ENCODE assay signal across 9 cellular contexts in genomic region chr2:214830794-214831346, GRCh38. TPM values are rescaled to one million over a fixed set of nuclear protein-coding genes. Genes with fewer than 3 reads are reported as not detected.
DNase-seq lines count a peak whose midpoint lies in the region; ATAC-seq, FAIRE-seq and TF ChIP-seq lines count a peak whose summit lies in the region.
"Had no signal": no experiment of that assay in that cellular context is flagged by ENCODE, and none has a peak within 500 bp of the region (broad histone marks: within the 10 kb centered on the region; RNA-seq: fewer than 3 reads in every experiment).

No MANE protein-coding gene starts in this region.

- ATAC-seq in HG02852 (IDR thresholded peaks at IDR 0.05; ENCODE audit: unreplicated experiment), result no peak

- DNase-seq in AG08396 (ENCODE audit: low spot score) (peak; percentile 24), GM12892 (ENCODE audit: insufficient read length) (no peak), NCI-H82 treated with DMSO at 0.1 percent for 48 hours (lab: John Stamatoyannopoulos, UW; ENCODE audit: unreplicated experiment) (peak; percentile 31), fibroblast of the conjunctiva (ENCODE audit: low read depth) (peak; percentile 8), NOMO-1 treated with DMSO at 0.1 percent for 48 hours (lab: John Stamatoyannopoulos, UW; ENCODE audit: unreplicated experiment) (no peak), DMS79 treated with DMSO at 0.1 percent for 48 hours (lab: John Stamatoyannopoulos, UW) (no peak), GM19240 (ENCODE audit: insufficient read length, low spot score) (no peak)
- DNase-seq: NCI-H1092 treated with DMSO at 0.1 percent for 48 hours had no signal

- no peak for TF ChIP-seq POLR2A in GM12892 (IDR thresholded peaks at IDR 0.05; ENCODE audit: low read depth, low read length)

- peak; percentile 17 for FAIRE-seq in GM12892 (lab: Jason Lieb, UNC)

RNA-seq across cellular contexts. Expression of gene BARD1, which starts 21.4 kb away (rescaled TPM):
- polyA plus RNA-seq in GM12892 (2012; ENCODE audit: missing spikeins), result 11.7 TPM

Comparison
In these comparisons a context has a peak if more than half of its experiments do, and no peak if none do; other contexts are left out.
1. DNase-seq: peak in AG08396 (single experiment), NCI-H82 treated with DMSO at 0.1 percent for 48 hours (single experiment) and fibroblast of the conjunctiva (single experiment); none in GM12892 (single experiment), NOMO-1 treated with DMSO at 0.1 percent for 48 hours (single experiment), DMS79 treated with DMSO at 0.1 percent for 48 hours (single experiment) and GM19240 (single experiment).